Comparison of ENCODE assay signal across 24 cellular contexts in the genomic region with DNA sequence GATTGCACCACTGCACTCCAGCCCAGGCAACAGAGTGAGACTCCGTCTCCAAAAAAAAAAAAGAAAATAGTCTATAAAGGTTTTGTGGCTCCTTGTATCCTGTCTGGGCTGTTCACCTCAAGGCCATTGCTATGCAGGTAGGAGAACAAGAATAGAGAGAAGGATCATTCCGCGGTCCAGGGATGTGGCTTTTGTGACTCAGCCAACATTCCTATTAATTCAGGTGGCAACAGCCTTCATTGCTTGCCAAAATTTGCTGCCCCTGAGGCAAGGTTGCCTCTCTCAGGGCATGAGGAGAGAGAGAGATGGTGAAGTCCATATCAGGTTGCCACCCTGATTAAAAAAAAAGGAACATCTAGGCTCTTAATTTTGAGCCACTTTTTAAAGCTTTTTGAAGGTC. TPM values are rescaled to one million over a fixed set of nuclear protein-coding genes. Genes with fewer than 3 reads are reported as not detected.
"Had no signal": no experiment of that assay in that cellular context is flagged by ENCODE, and none has a peak within 500 bp of the region (broad histone marks: within the 10 kb centered on the region; RNA-seq: fewer than 3 reads in every experiment).

No MANE protein-coding gene starts in this region.

- H3K4me1 Mint-ChIP-seq: activated naive CD8-positive, alpha-beta T cell treated with anti-CD3 and anti-CD28 coated beads, Interleukin-2, amount 10 ng/mL, durations not matched to agents 7 days and 5 days; nephron progenitor cell had no signal

- H3K4me3 ChIP-seq: hepatocyte, tibial artery, uterus had no signal

- ATAC-seq: activated CD8-positive, alpha-beta memory T cell treated with anti-CD3 and anti-CD28 coated beads, Interleukin-2, amount 10 ng/mL, durations not matched to agents 7 days and 5 days; T-cell had no signal

- H3K4me3 Mint-ChIP-seq: activated CD4-positive, alpha-beta memory T cell treated with anti-CD3 and anti-CD28 coated beads, Interleukin-2, amount 10 ng/mL, durations not matched to agents 7 days and 5 days; activated CD8-positive, alpha-beta memory T cell treated with anti-CD3 and anti-CD28 coated beads, Interleukin-2, amount 10 ng/mL, durations not matched to agents 7 days and 5 days; activated naive CD8-positive, alpha-beta T cell treated with anti-CD3 and anti-CD28 coated beads, Interleukin-2, amount 10 ng/mL, durations not matched to agents 7 days and 5 days; nephron progenitor cell; T-cell had no signal

- H3K4me1 ChIP-seq: tibial artery, uterus had no signal

- DNase-seq: activated CD4-positive, alpha-beta memory T cell treated with anti-CD3 and anti-CD28 coated beads, Interleukin-2, amount 10 ng/mL, durations not matched to agents 7 days and 5 days; activated CD4-positive, alpha-beta T cell treated with anti-CD3 and anti-CD28 coated beads for 48 hours; activated CD4-positive, CD25-positive, alpha-beta regulatory T cell; activated CD8-positive, alpha-beta memory T cell treated with anti-CD3 and anti-CD28 coated beads, Interleukin-2, amount 10 ng/mL, durations not matched to agents 7 days and 5 days; activated naive CD4-positive, alpha-beta T cell; activated naive CD8-positive, alpha-beta T cell treated with anti-CD3 and anti-CD28 coated beads, Interleukin-2, amount 10 ng/mL, durations not matched to agents 7 days and 5 days; aorta; effector CD4-positive, alpha-beta T cell; foreskin fibroblast; nephron progenitor cell; occipital lobe; retina; stimulated activated CD4-positive, alpha-beta T cell treated with anti-CD3 and anti-CD28 coated beads, Interleukin-12 subunit alpha, Interleukin-12 subunit beta, amount 100 ng/mL, for 4 hours; stimulated activated CD4-positive, alpha-beta T cell treated with anti-CD3 and anti-CD28 coated beads, Interleukin-1b, Interleukin-23, amount 100 ng/mL, for 48 hours; stimulated activated naive CD4-positive, alpha-beta T cell treated with Interleukin-2 at 50 U/mL for 16 hours; substantia nigra; T-cell; T-helper 9 cell; tibial artery; uterus had no signal

- H3K27ac Mint-ChIP-seq: activated CD4-positive, alpha-beta memory T cell treated with anti-CD3 and anti-CD28 coated beads, Interleukin-2, amount 10 ng/mL, durations not matched to agents 7 days and 5 days; activated CD8-positive, alpha-beta memory T cell treated with anti-CD3 and anti-CD28 coated beads, Interleukin-2, amount 10 ng/mL, durations not matched to agents 7 days and 5 days; activated naive CD8-positive, alpha-beta T cell treated with anti-CD3 and anti-CD28 coated beads, Interleukin-2, amount 10 ng/mL, durations not matched to agents 7 days and 5 days; nephron progenitor cell; T-cell had no signal

- H3K27ac ChIP-seq: hepatocyte, tibial artery, uterus had no signal

- H3K4me2 ChIP-seq: hepatocyte had no signal

- H3K36me3 ChIP-seq: uterus had no signal

- H3K27me3 ChIP-seq: hepatocyte, tibial artery, uterus had no signal

- H3K27me3 Mint-ChIP-seq: activated CD4-positive, alpha-beta memory T cell treated with anti-CD3 and anti-CD28 coated beads, Interleukin-2, amount 10 ng/mL, durations not matched to agents 7 days and 5 days; activated CD8-positive, alpha-beta memory T cell treated with anti-CD3 and anti-CD28 coated beads, Interleukin-2, amount 10 ng/mL, durations not matched to agents 7 days and 5 days; activated naive CD8-positive, alpha-beta T cell treated with anti-CD3 and anti-CD28 coated beads, Interleukin-2, amount 10 ng/mL, durations not matched to agents 7 days and 5 days; T-cell had no signal

RNA-seq across cellular contexts. Expression of a gene that starts 21.0 kb away (rescaled TPM):
- total RNA-seq: activated CD4-positive, alpha-beta memory T cell treated with anti-CD3 and anti-CD28 coated beads, Interleukin-2, amount 10 ng/mL, durations not matched to agents 7 days and 5 days; activated CD8-positive, alpha-beta memory T cell treated with anti-CD3 and anti-CD28 coated beads, Interleukin-2, amount 10 ng/mL, durations not matched to agents 7 days and 5 days; activated naive CD8-positive, alpha-beta T cell treated with anti-CD3 and anti-CD28 coated beads, Interleukin-2, amount 10 ng/mL, durations not matched to agents 7 days and 5 days; aorta; cerebellum; endothelial cell of umbilical vein; hepatocyte; lung microvascular endothelial cell; occipital lobe; T-cell; uterus had no signal
- polyA plus RNA-seq: endothelial cell of umbilical vein, hepatocyte had no signal
